10 cellular contexts compared by ENCODE assay signal in the genomic region with DNA sequence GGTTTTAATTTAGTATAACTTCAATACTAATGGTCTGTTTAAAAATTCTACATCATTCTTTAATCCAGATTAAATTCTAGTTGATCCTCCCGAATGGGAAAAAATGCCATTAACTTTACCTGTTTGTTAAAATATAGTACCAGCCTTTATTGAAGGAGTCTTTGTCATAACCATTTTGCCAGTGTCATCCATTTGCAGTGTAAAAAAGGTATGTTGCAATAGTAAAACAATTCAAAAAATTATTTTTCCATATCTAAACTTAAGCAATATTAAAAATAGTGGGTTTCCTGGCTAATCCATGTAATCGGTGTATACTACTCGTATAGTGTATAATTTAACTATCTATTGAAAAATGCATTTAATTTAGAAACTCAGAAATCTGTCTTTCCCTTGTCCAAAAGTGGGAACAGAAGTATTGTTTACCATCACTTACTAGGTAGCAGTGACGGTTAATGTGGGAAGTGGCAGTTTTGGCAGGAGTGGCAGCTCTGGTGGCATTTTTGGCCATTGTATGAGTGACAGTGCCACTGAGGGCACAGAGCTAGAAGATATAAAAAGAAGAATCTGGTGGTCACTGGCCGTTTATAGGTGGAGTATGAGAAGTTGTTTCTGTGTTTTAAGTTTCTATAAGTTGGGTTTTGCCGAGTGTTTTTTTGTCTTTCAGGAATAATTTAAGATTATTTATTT. TPM values are rescaled to one million over a fixed set of nuclear protein-coding genes. Genes with fewer than 3 reads are reported as not detected.
A peak's percentile ranks its signal among the peaks of the same experiment; 100 is the strongest.
DNase-seq lines count a peak whose midpoint lies in the region; ATAC-seq and TF ChIP-seq lines count a peak whose summit lies in the region.
"Had no signal": no experiment of that assay in that cellular context is flagged by ENCODE, and none has a peak within 500 bp of the region (broad histone marks: within the 10 kb centered on the region; RNA-seq: fewer than 3 reads in every experiment).

No MANE protein-coding gene starts in this region.

- peak overlapping the region; percentile 98 for H3K4me3 Mint-ChIP-seq in activated T-cell treated with anti-CD3 and anti-CD28 coated beads, Interleukin-2, amount 50 U/mL, for 24 hours

- no peaks in the 10 kb centered on the region for H3K27me3 ChIP-seq in subcutaneous abdominal adipose tissue (ENCODE audit: control insufficient read depth in 5 of 5, insufficient read depth in 4 of 5, low read length in 5 of 5)
- H3K27me3 ChIP-seq: adrenal gland had no signal

- peaks cover 3 to 53% (median 52%) of the 10 kb centered on the region in 5 donors for H3K4me1 ChIP-seq in subcutaneous abdominal adipose tissue (ENCODE audit: control insufficient read depth in 5 of 5, insufficient read depth in 5 of 5, low read length in 5 of 5)

- H3K27ac Mint-ChIP-seq in activated T-cell treated with anti-CD3 and anti-CD28 coated beads, Interleukin-2, amount 50 U/mL, for 24 hours = no peak overlapping the region

- no peaks in the 10 kb centered on the region for H3K27me3 Mint-ChIP-seq in activated T-cell treated with anti-CD3 and anti-CD28 coated beads, Interleukin-2, amount 50 U/mL, for 24 hours

- peak overlapping the region; percentile 94 for H3K4me3 ChIP-seq in fibroblast of villous mesenchyme (ENCODE audit: low read depth, low read length)
- H3K4me3 ChIP-seq in subcutaneous abdominal adipose tissue (ENCODE audit: low read depth in 1 of 5, low read length in 5 of 5) = peak overlapping the region in 4 of 5 donors; percentile 91 to 98 (median 96)

- peak overlapping the region; percentile 88 for H3K27ac ChIP-seq in VCaP
- H3K27ac ChIP-seq in subcutaneous abdominal adipose tissue (ENCODE audit: low read depth, low read length) = no peak overlapping the region

- TF ChIP-seq CTCF in VCaP (conservative IDR thresholded peaks at IDR 0.05) = no peak
- TF ChIP-seq CTCF in fibroblast of villous mesenchyme (IDR thresholded peaks at IDR 0.05; ENCODE audit: insufficient read depth, low read depth, low read length) = no peak

- no peak for DNase-seq in activated T-cell treated with anti-CD3 and anti-CD28 coated beads, Interleukin-2, amount 50 U/mL, for 24 hours
- DNase-seq in activated T-cell treated with anti-CD3 and anti-CD28 coated beads for 4 hours = no peak
- no peak for DNase-seq in fibroblast of villous mesenchyme (ENCODE audit: low read depth)
- DNase-seq in activated gamma-delta T cell treated with Interleukin-2 at 50 U/mL for 16 hours = no peak
- DNase-seq in H4 (ENCODE audit: low spot score) = no peak
- DNase-seq: adrenal gland, kidney glomerular epithelial cell had no signal

- no peaks in the 10 kb centered on the region for H3K9me3 ChIP-seq in subcutaneous abdominal adipose tissue (ENCODE audit: control insufficient read depth in 5 of 5, low read length in 5 of 5)
- H3K9me3 ChIP-seq: adrenal gland had no signal

- peaks cover 30% of the 10 kb centered on the region for H3K36me3 Mint-ChIP-seq in activated T-cell treated with anti-CD3 and anti-CD28 coated beads, Interleukin-2, amount 50 U/mL, for 24 hours (ENCODE audit: low read depth)

- H3K9ac ChIP-seq in subcutaneous abdominal adipose tissue (ENCODE audit: low read length in 5 of 5) = peak overlapping the region in 3 of 5 donors; percentile 88 to 91 (median 90)

- no peaks in the 10 kb centered on the region for H3K9me3 Mint-ChIP-seq in activated T-cell treated with anti-CD3 and anti-CD28 coated beads, Interleukin-2, amount 50 U/mL, for 24 hours

- no peak for ATAC-seq in GM19351 (IDR thresholded peaks at IDR 0.05; ENCODE audit: unreplicated experiment)

- peaks cover 47% of the 10 kb centered on the region for H3K4me1 Mint-ChIP-seq in activated T-cell treated with anti-CD3 and anti-CD28 coated beads, Interleukin-2, amount 50 U/mL, for 24 hours (ENCODE audit: low read depth)

- no peaks in the 10 kb centered on the region for H3K36me3 ChIP-seq in subcutaneous abdominal adipose tissue (ENCODE audit: control insufficient read depth in 5 of 5, insufficient read depth in 5 of 5, low read length in 5 of 5)
- H3K36me3 ChIP-seq: adrenal gland had no signal

RNA-seq across cellular contexts. Expression of a gene that starts 1.9 kb away (rescaled TPM):
- 86.7 and 126 TPM in 2 replicates for total RNA-seq in fibroblast of villous mesenchyme
- total RNA-seq in H4 (2014; rRNA removed; shearing (Covaris generic)) = 136 and 195 TPM in 2 replicates

RNA-seq across cellular contexts. Expression of a gene that starts 2.2 kb away (rescaled TPM):
- total RNA-seq in fibroblast of villous mesenchyme = 64.7 and 65.6 TPM in 2 replicates
- 63.5 and 76.1 TPM in 2 replicates for total RNA-seq in H4 (2014; rRNA removed; shearing (Covaris generic))

RNA-seq across cellular contexts. Expression of a gene that starts 27.1 kb away (rescaled TPM):
- total RNA-seq in fibroblast of villous mesenchyme = 0.32 and 2.6 TPM in 2 replicates
- total RNA-seq in H4 (2014; rRNA removed; shearing (Covaris generic)) = 0.74 and 1.3 TPM in 2 replicates
